In genomic region chr13:82802528-82802927, GRCh38 we compare ENCODE assay signal across 30 cellular contexts.
"Had no signal": no experiment of that assay in that cellular context is flagged by ENCODE, and none has a peak within 500 bp of the region (broad histone marks: within the 10 kb centered on the region; RNA-seq: fewer than 3 reads in every experiment).

No MANE protein-coding gene starts in this region.

- DNase-seq: naive thymus-derived CD8-positive, alpha-beta T cell; nephron progenitor cell; nucleus accumbens; ovary; posterior cingulate gyrus; psoas muscle; right cardiac atrium; right lobe of liver; sigmoid colon; small intestine; stimulated activated CD4-positive, alpha-beta T cell treated with anti-CD3 and anti-CD28 coated beads, Interleukin-15, amount 100 ng/mL, for 24 hours; stimulated activated CD4-positive, alpha-beta T cell treated with anti-CD3 and anti-CD28 coated beads, Interleukin-2, amount 100 ng/mL, for 24 hours; stimulated activated CD4-positive, alpha-beta T cell treated with anti-CD3 and anti-CD28 coated beads, Interleukin-2, amount 100 ng/mL, for 48 hours; stimulated activated CD4-positive, alpha-beta T cell treated with anti-CD3 and anti-CD28 coated beads, Interleukin-4, amount 100 ng/mL, for 24 hours; stimulated activated naive B cell treated with anti-CD40 and anti-IgM and Interleukin-4, amounts not matched to agents 10 μg/mL and 1 μg/mL and 100 μg/mL, for 72 hours; stimulated activated naive CD4-positive, alpha-beta T cell treated with Interleukin-2 at 50 U/mL for 16 hours; stomach; thyroid gland; trophoblast cell; upper lobe of left lung had no signal

- H3K4me3 Mint-ChIP-seq: naive thymus-derived CD8-positive, alpha-beta T cell; natural killer cell treated with Interleukin-12 subunit alpha and Interleukin-12 subunit beta and Interleukin-15 and Interleukin-18, amount 100 ng/mL, for 72 hours; nephron progenitor cell; neural crest cell; stimulated activated effector memory CD8-positive, alpha-beta T cell treated with anti-CD3 and anti-CD28 coated beads, Interleukin-12 subunit alpha, Interleukin-12 subunit beta, amount 100 ng/mL, for 72 hours; stimulated activated naive B cell treated with anti-CD40 and anti-IgM and Interleukin-4, amounts not matched to agents 10 μg/mL and 1 μg/mL and 100 μg/mL, for 72 hours; stimulated activated naive CD8-positive, alpha-beta T cell treated with anti-CD3 and anti-CD28 coated beads, Interleukin-15, Interleukin-2, amounts not matched to agents 100 ng/mL and 50 ng/mL, for 24 hours had no signal

- H3K4me1 ChIP-seq: parathyroid adenoma, psoas muscle, right lobe of liver, sigmoid colon, stomach, thyroid gland, tibial nerve, upper lobe of left lung, vagina had no signal

- H3K4me3 ChIP-seq: ovary, psoas muscle, right lobe of liver, sigmoid colon, stomach, thoracic aorta, thyroid gland, tibial nerve, upper lobe of left lung, vagina had no signal

- H3K36me3 ChIP-seq: neutrophil, ovary, right lobe of liver, sigmoid colon, stomach, thoracic aorta, thyroid gland, tibial nerve, upper lobe of left lung, vagina had no signal

- H3K27me3 Mint-ChIP-seq: naive thymus-derived CD8-positive, alpha-beta T cell; natural killer cell treated with Interleukin-12 subunit alpha and Interleukin-12 subunit beta and Interleukin-15 and Interleukin-18, amount 100 ng/mL, for 72 hours; progenitor cell of endocrine pancreas; stimulated activated naive B cell treated with anti-CD40 and anti-IgM and Interleukin-4, amounts not matched to agents 10 μg/mL and 1 μg/mL and 100 μg/mL, for 72 hours; stimulated activated naive CD8-positive, alpha-beta T cell treated with anti-CD3 and anti-CD28 coated beads, Interleukin-15, Interleukin-2, amounts not matched to agents 100 ng/mL and 50 ng/mL, for 24 hours had no signal

- H3K27ac ChIP-seq: neutrophil, ovary, parathyroid adenoma, psoas muscle, right lobe of liver, sigmoid colon, stomach, thoracic aorta, thyroid gland, tibial nerve, upper lobe of left lung, vagina had no signal

- H3K9me3 ChIP-seq: neutrophil, ovary, psoas muscle, right lobe of liver, sigmoid colon, thoracic aorta, thyroid gland, upper lobe of left lung, vagina had no signal

- ATAC-seq: naive thymus-derived CD8-positive, alpha-beta T cell; natural killer cell treated with Interleukin-12 subunit alpha and Interleukin-12 subunit beta and Interleukin-15 and Interleukin-18, amount 100 ng/mL, for 72 hours; psoas muscle; right cardiac atrium; right lobe of liver; stimulated activated effector memory CD8-positive, alpha-beta T cell treated with anti-CD3 and anti-CD28 coated beads, Interleukin-12 subunit alpha, Interleukin-12 subunit beta, amount 100 ng/mL, for 72 hours; stimulated activated naive B cell treated with anti-CD40 and anti-IgM and Interleukin-4, amounts not matched to agents 10 μg/mL and 1 μg/mL and 100 μg/mL, for 72 hours had no signal

- H3K27me3 ChIP-seq: neutrophil, ovary, right lobe of liver, sigmoid colon, stomach, thyroid gland, tibial nerve, upper lobe of left lung, vagina had no signal

- H3K9me3 Mint-ChIP-seq: nephron progenitor cell; stimulated activated effector memory CD8-positive, alpha-beta T cell treated with anti-CD3 and anti-CD28 coated beads, Interleukin-12 subunit alpha, Interleukin-12 subunit beta, amount 100 ng/mL, for 72 hours had no signal

- H3K4me1 Mint-ChIP-seq: naive thymus-derived CD8-positive, alpha-beta T cell; nephron progenitor cell; stimulated activated effector memory CD8-positive, alpha-beta T cell treated with anti-CD3 and anti-CD28 coated beads, Interleukin-12 subunit alpha, Interleukin-12 subunit beta, amount 100 ng/mL, for 72 hours; stimulated activated naive B cell treated with anti-CD40 and anti-IgM and Interleukin-4, amounts not matched to agents 10 μg/mL and 1 μg/mL and 100 μg/mL, for 72 hours had no signal

- H3K36me3 Mint-ChIP-seq: naive thymus-derived CD8-positive, alpha-beta T cell; natural killer cell treated with Interleukin-12 subunit alpha and Interleukin-12 subunit beta and Interleukin-15 and Interleukin-18, amount 100 ng/mL, for 72 hours; stimulated activated effector memory CD8-positive, alpha-beta T cell treated with anti-CD3 and anti-CD28 coated beads, Interleukin-12 subunit alpha, Interleukin-12 subunit beta, amount 100 ng/mL, for 72 hours; stimulated activated naive B cell treated with anti-CD40 and anti-IgM and Interleukin-4, amounts not matched to agents 10 μg/mL and 1 μg/mL and 100 μg/mL, for 72 hours had no signal

- H3K27ac Mint-ChIP-seq: naive thymus-derived CD8-positive, alpha-beta T cell; natural killer cell treated with Interleukin-12 subunit alpha and Interleukin-12 subunit beta and Interleukin-15 and Interleukin-18, amount 100 ng/mL, for 72 hours; nephron progenitor cell; progenitor cell of endocrine pancreas; stimulated activated effector memory CD8-positive, alpha-beta T cell treated with anti-CD3 and anti-CD28 coated beads, Interleukin-12 subunit alpha, Interleukin-12 subunit beta, amount 100 ng/mL, for 72 hours; stimulated activated naive B cell treated with anti-CD40 and anti-IgM and Interleukin-4, amounts not matched to agents 10 μg/mL and 1 μg/mL and 100 μg/mL, for 72 hours; stimulated activated naive CD8-positive, alpha-beta T cell treated with anti-CD3 and anti-CD28 coated beads, Interleukin-15, Interleukin-2, amounts not matched to agents 100 ng/mL and 50 ng/mL, for 24 hours had no signal
